15 cellular contexts compared by ENCODE assay signal in the genomic region with DNA sequence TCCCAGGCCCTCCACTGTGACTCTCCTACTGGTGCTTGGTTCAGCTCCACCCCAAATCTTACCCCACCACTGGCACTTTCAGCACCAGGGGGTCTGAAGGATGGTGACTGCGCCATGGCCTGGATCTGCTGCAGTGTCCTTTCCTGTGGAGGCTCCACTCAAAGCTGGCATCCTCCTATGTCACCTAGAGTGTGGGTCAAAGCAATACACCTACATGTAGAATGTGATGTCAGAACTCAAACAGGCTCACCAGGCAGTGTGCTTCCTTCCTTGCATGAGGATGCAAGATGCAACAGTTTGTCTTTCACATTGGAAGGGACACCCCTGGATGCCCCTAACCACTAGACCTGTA. TPM values are rescaled to one million over a fixed set of nuclear protein-coding genes. Genes with fewer than 3 reads are reported as not detected.
DNase-seq lines count a peak whose midpoint lies in the region; ATAC-seq, FAIRE-seq and TF ChIP-seq lines count a peak whose summit lies in the region.
"Had no signal": no experiment of that assay in that cellular context is flagged by ENCODE, and none has a peak within 500 bp of the region (broad histone marks: within the 10 kb centered on the region; RNA-seq: fewer than 3 reads in every experiment).

No MANE protein-coding gene starts in this region.

- H3K4me3 Mint-ChIP-seq in CD4-positive, alpha-beta memory T cell, result peak overlapping the region; percentile 97 to 100 (median 100)
- H3K4me3 Mint-ChIP-seq in activated naive CD8-positive, alpha-beta T cell, result peak overlapping the region; percentile 98
- H3K4me3 Mint-ChIP-seq in natural killer cell, result peak overlapping the region; percentile 100
- H3K4me3 Mint-ChIP-seq: nephron progenitor cell had no signal

- no peaks in the 10 kb centered on the region for H3K27me3 ChIP-seq in CD4-positive, alpha-beta memory T cell (ENCODE audit: insufficient read depth, low read length)
- H3K27me3 ChIP-seq: SJSA1 had no signal

- TF ChIP-seq POLR2A in GM12891 (IDR thresholded peaks at IDR 0.05; ENCODE audit: low read depth, low read length), result 0 out of 2 replicates have a peak, but pooled peaks have one; percentile 32

- DNase-seq in CD4-positive, alpha-beta memory T cell, result no peak
- no peak for DNase-seq in GM12891 (ENCODE audit: insufficient read length, low spot score)
- DNase-seq in natural killer cell, result no peak
- no peak for DNase-seq in T-helper 9 cell
- DNase-seq in MV-4-11 (lab: John Stamatoyannopoulos, UW), result no peak
- DNase-seq in HTR-8/SVneo (ENCODE audit: insufficient read length, low spot score), result no peak
- DNase-seq in NAMALWA (ENCODE audit: low spot score), result no peak
- DNase-seq: glutamatergic neuron, NCI-H2171, nephron progenitor cell, substantia nigra had no signal

- H3K27me3 Mint-ChIP-seq in CD4-positive, alpha-beta memory T cell, result no peaks in the 10 kb centered on the region
- no peaks in the 10 kb centered on the region for H3K27me3 Mint-ChIP-seq in activated naive CD8-positive, alpha-beta T cell
- H3K27me3 Mint-ChIP-seq in natural killer cell (ENCODE audit: low read depth in 2 of 2), result no peaks in the 10 kb centered on the region

- CTCF ChIA-PET in CD4-positive, alpha-beta memory T cell (lab: Charles Lee; ENCODE audit: partially characterized antibody), result interaction anchor here (1.2 kb wide), 1 partner anchor 11 kb away, joined by 3 read pairs; no protein-coding TSS in a partner anchor

- POLR2A ChIA-PET in CD4-positive, alpha-beta memory T cell (lab: Charles Lee; ENCODE audit: partially characterized antibody), result interaction anchor here (1.5 kb wide), 1 partner anchor 76 kb away, joined by 4 read pairs; a partner anchor contains a TSS

- H3K36me3 Mint-ChIP-seq in CD4-positive, alpha-beta memory T cell, result peaks cover 18 to 67% of the 10 kb centered on the region in 2 donors
- peaks cover 16% of the 10 kb centered on the region for H3K36me3 Mint-ChIP-seq in activated naive CD8-positive, alpha-beta T cell
- peaks cover 8% of the 10 kb centered on the region for H3K36me3 Mint-ChIP-seq in natural killer cell

- no peaks in the 10 kb centered on the region for H3K9me3 ChIP-seq in CD4-positive, alpha-beta memory T cell (ENCODE audit: control insufficient read depth in 1 of 2, low read length in 2 of 2)
- H3K9me3 ChIP-seq: SJSA1 had no signal

- FAIRE-seq in GM12891 (lab: Jason Lieb, UNC) (no peak), HTR-8/SVneo (lab: Jason Lieb, UNC) (no peak)
- FAIRE-seq: endothelial cell of umbilical vein had no signal

- H3K27ac ChIP-seq in CD4-positive, alpha-beta memory T cell (ENCODE audit: low read depth, low read length), result peak overlapping the region; percentile 99
- H3K27ac ChIP-seq: cardiac muscle cell, SJSA1 had no signal

- peaks cover 63 to 93% (median 78%) of the 10 kb centered on the region in 4 donors for H3K4me1 Mint-ChIP-seq in CD4-positive, alpha-beta memory T cell
- H3K4me1 Mint-ChIP-seq in activated naive CD8-positive, alpha-beta T cell (ENCODE audit: low read depth), result peaks cover 77% of the 10 kb centered on the region
- peaks cover 78 to 84% of the 10 kb centered on the region in 2 donors for H3K4me1 Mint-ChIP-seq in natural killer cell

- peaks cover 75% of the 10 kb centered on the region for H3K4me1 ChIP-seq in CD4-positive, alpha-beta memory T cell (ENCODE audit: insufficient read depth, low read length)

- peak overlapping the region; percentile 80 to 100 (median 99) for H3K27ac Mint-ChIP-seq in CD4-positive, alpha-beta memory T cell
- peak overlapping the region; percentile 96 for H3K27ac Mint-ChIP-seq in activated naive CD8-positive, alpha-beta T cell
- H3K27ac Mint-ChIP-seq in natural killer cell, result peak overlapping the region; percentile 99 to 100
- H3K27ac Mint-ChIP-seq: nephron progenitor cell had no signal

- no peak for TF ChIP-seq CTCF in natural killer cell (IDR thresholded peaks at IDR 0.05)

- intact Hi-C loops in CD4-positive, alpha-beta memory T cell (cut with micrococcal nuclease), result no loop called here
- intact Hi-C loops in natural killer cell (cut with micrococcal nuclease), result no loop called here

- H3K9me3 Mint-ChIP-seq in CD4-positive, alpha-beta memory T cell, result peaks cover 0 to 1% (median 0%) of the 10 kb centered on the region in 8 donors
- H3K9me3 Mint-ChIP-seq in activated naive CD8-positive, alpha-beta T cell (ENCODE audit: low read depth), result no peaks in the 10 kb centered on the region
- H3K9me3 Mint-ChIP-seq in natural killer cell, result no peaks in the 10 kb centered on the region
- H3K9me3 Mint-ChIP-seq: nephron progenitor cell had no signal

- H3K4me3 ChIP-seq in CD4-positive, alpha-beta memory T cell (ENCODE audit: low read length in 2 of 2), result peak overlapping the region; percentile 82 to 85
- H3K4me3 ChIP-seq: cardiac muscle cell had no signal

- no peak for ATAC-seq in natural killer cell

- H3K36me3 ChIP-seq in CD4-positive, alpha-beta memory T cell (ENCODE audit: insufficient read depth, low read length), result peaks cover 5% of the 10 kb centered on the region
- H3K36me3 ChIP-seq: cardiac muscle cell had no signal

TF ChIP-seq in GM12891, 5 proteins besides CTCF, POLR2A, EP300 and RAD21:
- TF ChIP-seq SPI1 (IDR thresholded peaks at IDR 0.05; ENCODE audit: low read depth, low read length) (no peak), PAX5 (IDR thresholded peaks at IDR 0.05; ENCODE audit: insufficient read depth, low read length, severe bottlenecking) (no peak), POU2F2 (IDR thresholded peaks at IDR 0.05; ENCODE audit: low read depth, low read length) (no peak; the same call in 1 of the 2 replicates), POLR2AphosphoS5 (IDR thresholded peaks at IDR 0.05; ENCODE audit: low read depth, low read length) (no peak; the same call in 1 of the 2 replicates), TAF1 (IDR thresholded peaks at IDR 0.05; ENCODE audit: low read depth, low read length) (no peak)

RNA-seq across cellular contexts. Expression of a gene that starts 32.8 kb away (rescaled TPM):
- total RNA-seq in CD4-positive, alpha-beta memory T cell, result 10 to 100 TPM; 21.4 to 26.3 TPM
- polyA plus RNA-seq in CD4-positive, alpha-beta memory T cell, result 10 to 100 TPM in 1 of 2 donors, 1 to 10 TPM in 1; 8.0 to 11.5 TPM
- 6.9 TPM for polyA plus RNA-seq in GM12891 (2012; ENCODE audit: low read depth, missing spikeins)
- 10 to 100 TPM; 33.5 to 39.0 (median 37.6) TPM for total RNA-seq in natural killer cell
